Comparison of ENCODE assay signal across 1 cellular context in the genomic region with DNA sequence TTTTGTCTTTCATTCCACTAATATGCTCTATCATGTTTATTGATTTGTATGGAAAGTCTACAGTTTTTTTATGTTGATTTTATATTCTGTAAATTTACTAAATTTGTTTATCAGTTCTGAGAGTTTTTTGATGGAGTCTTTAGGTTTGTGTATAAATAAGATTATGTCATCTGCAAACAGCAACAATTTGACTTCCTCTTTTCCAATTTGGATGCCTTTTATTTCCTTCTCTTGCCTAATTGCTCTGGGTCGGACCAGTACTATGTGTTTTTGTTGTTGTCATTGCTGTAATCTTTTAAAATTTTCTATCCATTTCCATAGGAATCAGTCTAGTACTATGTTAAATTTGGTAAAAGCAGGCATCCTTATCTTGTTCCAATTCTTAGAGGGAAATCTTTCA.
TF ChIP-seq lines count a peak whose summit lies in the region.

No MANE protein-coding gene starts in this region.

TF ChIP-seq in GM12878, 131 proteins besides CTCF, POLR2A, EP300 and RAD21:
- TF ChIP-seq, protein P1, sequence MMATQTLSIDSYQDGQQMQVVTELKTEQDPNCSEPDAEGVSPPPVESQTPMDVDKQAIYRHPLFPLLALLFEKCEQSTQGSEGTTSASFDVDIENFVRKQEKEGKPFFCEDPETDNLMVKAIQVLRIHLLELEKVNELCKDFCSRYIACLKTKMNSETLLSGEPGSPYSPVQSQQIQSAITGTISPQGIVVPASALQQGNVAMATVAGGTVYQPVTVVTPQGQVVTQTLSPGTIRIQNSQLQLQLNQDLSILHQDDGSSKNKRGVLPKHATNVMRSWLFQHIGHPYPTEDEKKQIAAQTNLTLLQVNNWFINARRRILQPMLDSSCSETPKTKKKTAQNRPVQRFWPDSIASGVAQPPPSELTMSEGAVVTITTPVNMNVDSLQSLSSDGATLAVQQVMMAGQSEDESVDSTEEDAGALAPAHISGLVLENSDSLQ (IDR thresholded peaks at IDR 0.05), result no peak
- TF ChIP-seq SPI1 (IDR thresholded peaks at IDR 0.05; ENCODE audit: borderline replicate concordance, insufficient read depth, low read depth, low read length), result 0 out of 2 replicates have a peak, but pooled peaks have one; percentile 9
TF ChIP-seq in GM12878: peak in this region for 1.
